ENCODE assay signal across 8 cellular contexts in the genomic region with DNA sequence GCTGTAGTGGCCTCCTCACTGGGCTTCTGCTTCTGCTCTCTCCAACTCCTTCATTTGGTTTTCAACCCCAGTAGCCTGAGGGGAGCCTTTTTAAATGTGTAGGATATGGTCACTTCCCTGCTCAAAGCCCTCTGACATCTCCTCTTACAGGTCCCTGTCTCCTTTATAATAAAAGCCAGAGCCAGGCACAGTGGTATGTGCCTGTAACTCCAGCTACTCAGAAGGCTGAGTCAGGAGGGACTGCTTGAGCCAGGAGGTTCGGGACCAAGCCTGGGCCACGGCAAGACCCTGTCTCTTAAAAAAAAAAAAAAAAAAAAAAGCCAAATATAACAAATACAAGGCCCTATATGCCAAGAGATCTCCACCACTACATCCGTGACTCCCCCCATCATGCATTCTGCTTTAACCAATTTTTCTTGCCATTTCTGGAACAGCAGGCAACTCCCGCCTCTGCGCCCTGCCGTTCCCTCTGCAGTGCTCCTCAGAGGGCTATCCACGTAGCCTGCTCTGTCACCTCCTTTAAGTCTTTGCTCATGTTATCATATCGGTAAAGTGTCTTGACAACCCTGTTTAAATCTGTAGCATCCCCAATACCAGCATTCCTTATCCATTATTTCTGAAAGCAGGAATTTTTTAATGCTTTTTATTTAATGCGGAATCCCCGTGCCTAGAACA. TPM values are rescaled to one million over a fixed set of nuclear protein-coding genes. Genes with fewer than 3 reads are reported as not detected.
DNase-seq lines count a peak whose midpoint lies in the region; ATAC-seq and TF ChIP-seq lines count a peak whose summit lies in the region.

No MANE protein-coding gene starts in this region.

- intact Hi-C loops in sigmoid colon (cut with DNase I), result no loop called here

- H3K27me3 ChIP-seq in RWPE2 (ENCODE audit: insufficient read depth, poor library complexity, severe bottlenecking), result no peaks in the 10 kb centered on the region
- no peaks in the 10 kb centered on the region for H3K27me3 ChIP-seq in fibroblast of lung (ENCODE audit: control insufficient read depth, insufficient read depth, low read length)
- H3K27me3 ChIP-seq in sigmoid colon, result no peaks in the 10 kb centered on the region
- H3K27me3 ChIP-seq in HAP-1 (ENCODE audit: low read depth), result no peaks in the 10 kb centered on the region

- 84 to 92% methylated on average over 10 of the region's 10 CpGs for WGBS in sigmoid colon, 2 donors

- no peak overlapping the region for H3K9ac ChIP-seq in fibroblast of lung (ENCODE audit: insufficient read depth, low read length)

- no peaks in the 10 kb centered on the region for H3K9me3 ChIP-seq in RWPE2 (ENCODE audit: severe bottlenecking)
- H3K9me3 ChIP-seq in fibroblast of lung (ENCODE audit: control insufficient read depth, insufficient read depth, low read depth, low read length), result no peaks in the 10 kb centered on the region
- no peaks in the 10 kb centered on the region for H3K9me3 ChIP-seq in sigmoid colon
- no peaks in the 10 kb centered on the region for H3K9me3 ChIP-seq in HAP-1

- no peak for TF ChIP-seq CTCF in RWPE2 (IDR thresholded peaks at IDR 0.05; ENCODE audit: poor library complexity, severe bottlenecking)
- no peak for TF ChIP-seq CTCF in fibroblast of lung (conservative IDR thresholded peaks at IDR 0.05 in 1 of 2, IDR thresholded peaks at IDR 0.05 in 1 of 2; ENCODE audit: low read depth in 1 of 2, low read length in 2 of 2)
- TF ChIP-seq CTCF in sigmoid colon (IDR thresholded peaks at IDR 0.05), result no peak

- peak; percentile 66 for DNase-seq in ELF-1 (ENCODE audit: low read depth, low spot score)
- no peak for DNase-seq in RWPE2 (ENCODE audit: low spot score)
- DNase-seq in fibroblast of lung (ENCODE audit: low read depth in 2 of 2), result no peak
- no peak for DNase-seq in sigmoid colon
- no peak for DNase-seq in glomerular visceral epithelial cell (ENCODE audit: extremely low spot score)
- no peak for DNase-seq in HAP-1 (ENCODE audit: low spot score in 2 of 2)
- no peak for DNase-seq in NCI-H748 treated with DMSO at 0.1 percent for 48 hours (lab: John Stamatoyannopoulos, UW)
- DNase-seq in CD1c-positive myeloid dendritic cell (ENCODE audit: extremely low spot score), result no peak

- in situ Hi-C loops in HAP-1 (cut with MboI; ENCODE audit: low sequenced_read_pairs), result no loop called here

- H3K27ac ChIP-seq in RWPE2 (ENCODE audit: poor library complexity, severe bottlenecking), result peak overlapping the region; percentile 52
- no peak overlapping the region for H3K27ac ChIP-seq in fibroblast of lung (ENCODE audit: insufficient read depth, low read length)
- H3K27ac ChIP-seq in sigmoid colon, result peak overlapping the region; percentile 83 to 89 (median 88)

- no peaks in the 10 kb centered on the region for H4K20me1 ChIP-seq in fibroblast of lung (ENCODE audit: control insufficient read depth, extremely low read depth, insufficient read depth, low read length)

- no peak for TF ChIP-seq EP300 in sigmoid colon (IDR thresholded peaks at IDR 0.05)

- H3K36me3 ChIP-seq in RWPE2 (ENCODE audit: low read depth) (peaks cover 14% of the 10 kb centered on the region), fibroblast of lung (ENCODE audit: control insufficient read depth, insufficient read depth, low read length) (peaks cover 1% of the 10 kb centered on the region), sigmoid colon (peaks cover 0 to 24% (median 0%) of the 10 kb centered on the region in 4 donors), HAP-1 (replicated peaks) (peaks cover 43% of the 10 kb centered on the region)

- no peak for TF ChIP-seq POLR2A in sigmoid colon (IDR thresholded peaks at IDR 0.05)

- H3K79me2 ChIP-seq in fibroblast of lung (ENCODE audit: control insufficient read depth, insufficient read depth, low read length), result no peaks in the 10 kb centered on the region

- ATAC-seq in RWPE2 (ENCODE audit: low read depth), result no peak

- H3K4me1 ChIP-seq in RWPE2 (ENCODE audit: insufficient read depth, poor library complexity, severe bottlenecking) (no peaks in the 10 kb centered on the region), fibroblast of lung (ENCODE audit: control insufficient read depth, extremely low read depth, insufficient read depth, low read length) (no peaks in the 10 kb centered on the region), sigmoid colon (peaks cover 0 to 14% (median 12%) of the 10 kb centered on the region in 4 donors), HAP-1 (peaks cover 13% of the 10 kb centered on the region)

- H3K4me2 ChIP-seq in fibroblast of lung (ENCODE audit: extremely low read depth, insufficient read depth, low read length), result peak overlapping the region; percentile 51

- H3K4me3 ChIP-seq in RWPE2 (ENCODE audit: severe bottlenecking) (peak overlapping the region; percentile 41), fibroblast of lung (replicated peaks in 1 of 4; ENCODE audit: control extremely low read depth in 1 of 4, insufficient read depth in 1 of 4, low read depth in 3 of 4, low read length in 4 of 4) (peak overlapping the region in 2 of 4 experiments; percentile 49 to 59), sigmoid colon (peak overlapping the region in 3 of 4 donors; percentile 52 to 72 (median 62)), HAP-1 (no peak overlapping the region; the same call in 1 of the 2 replicates)

- no peak overlapping the region for H2AFZ ChIP-seq in fibroblast of lung (ENCODE audit: low read length)

RNA-seq across cellular contexts. Expression of gene ZNF771, which starts 9.4 kb away (rescaled TPM):
- 8.4 and 10.5 TPM in 2 replicates for total RNA-seq in fibroblast of lung
- polyA plus RNA-seq in fibroblast of lung, result 3.1 and 4.5 TPM in 2 replicates
- 3.5 and 8.0 TPM in 2 replicates for polyA plus RNA-seq in fibroblast of lung (2012)
- polyA minus RNA-seq in fibroblast of lung (ENCODE audit: low replicate concordance), result 1.4 and 4.7 TPM in 2 replicates
- total RNA-seq in sigmoid colon, result 10 to 100 TPM; 17.4 to 30.7 (median 20.3) TPM
- 1 to 10 TPM; 2.5 to 5.2 (median 3.0) TPM for polyA plus RNA-seq in sigmoid colon

RNA-seq across cellular contexts. Expression of gene DCTPP1, which starts 13.1 kb away (rescaled TPM):
- total RNA-seq in fibroblast of lung (6.6 and 8.5 TPM in 2 replicates), sigmoid colon (10 to 100 TPM; 10.5 to 19.9 (median 16.5) TPM)
- polyA plus RNA-seq in fibroblast of lung (23.6 and 38.1 TPM in 2 replicates), sigmoid colon (100 to 1,000 TPM; 140 to 175 (median 156) TPM)
- polyA plus RNA-seq in fibroblast of lung (2012), result 26.1 and 41.7 TPM in 2 replicates
- 7.5 and 25.0 TPM in 2 replicates for polyA minus RNA-seq in fibroblast of lung (ENCODE audit: low replicate concordance)

RNA-seq across cellular contexts. Expression of gene ZNF48, which starts 21.5 kb away (rescaled TPM):
- 7.3 and 7.7 TPM in 2 replicates for total RNA-seq in fibroblast of lung
- polyA plus RNA-seq in fibroblast of lung, result 3.2 and 4.0 TPM in 2 replicates
- polyA plus RNA-seq in fibroblast of lung (2012), result 3.6 and 4.4 TPM in 2 replicates
- 3.7 and 5.3 TPM in 2 replicates for polyA minus RNA-seq in fibroblast of lung (ENCODE audit: low replicate concordance)
- 10 to 100 TPM in 3 of 4 donors, 1 to 10 TPM in 1; 8.1 to 12.8 (median 11.4) TPM for total RNA-seq in sigmoid colon
- polyA plus RNA-seq in sigmoid colon, result 1 to 10 TPM; 2.4 to 5.9 (median 2.8) TPM

RNA-seq across cellular contexts. Expression of gene SEPHS2, which starts 28.9 kb away (rescaled TPM):
- total RNA-seq in fibroblast of lung, result 19.3 and 26.6 TPM in 2 replicates
- polyA plus RNA-seq in fibroblast of lung, result 39.3 and 41.8 TPM in 2 replicates
- polyA plus RNA-seq in fibroblast of lung (2012), result 36.0 and 37.4 TPM in 2 replicates
- polyA minus RNA-seq in fibroblast of lung (ENCODE audit: low replicate concordance), result 6.7 and 10.1 TPM in 2 replicates
- 10 to 100 TPM; 25.0 to 32.3 (median 25.3) TPM for total RNA-seq in sigmoid colon
- 100 to 1,000 TPM in 2 of 3 donors, 10 to 100 TPM in 1; 80.5 to 213 (median 175) TPM for polyA plus RNA-seq in sigmoid colon

RNA-seq across cellular contexts. Expression of gene SEPTIN1, which starts 34.4 kb away (rescaled TPM):
- total RNA-seq in fibroblast of lung (0.17 and 0.26 TPM in 2 replicates), sigmoid colon (1 to 10 TPM in 3 of 4 donors, under 1 TPM in 1; 0.82 to 5.8 (median 1.9) TPM)
- polyA plus RNA-seq in fibroblast of lung (0.17 TPM in 1 of 2 replicates, not detected in the other), sigmoid colon (10 to 100 TPM in 1 of 3 donors, 1 to 10 TPM in 2; 1.2 to 46.6 (median 2.4) TPM)
- polyA plus RNA-seq in fibroblast of lung (2012), result 0.78 and 2.0 TPM in 2 replicates
- polyA minus RNA-seq in fibroblast of lung (ENCODE audit: low replicate concordance), result 0.24 TPM in 1 of 2 replicates, not detected in the other
